17 cellular contexts compared by ENCODE assay signal in genomic region chr19:50512999-50513745, GRCh38. TPM values are rescaled to one million over a fixed set of nuclear protein-coding genes. Genes with fewer than 3 reads are reported as not detected.
DNase-seq lines count a peak whose midpoint lies in the region; ATAC-seq and TF ChIP-seq lines count a peak whose summit lies in the region.
"Had no signal": no experiment of that assay in that cellular context is flagged by ENCODE, and none has a peak within 500 bp of the region (broad histone marks: within the 10 kb centered on the region; RNA-seq: fewer than 3 reads in every experiment).

No MANE protein-coding gene starts in this region.

- H3K4me1 ChIP-seq in lower lobe of right lung, result peaks cover 8% of the 10 kb centered on the region
- H3K4me1 ChIP-seq in spleen, result peaks cover 0 to 20% (median 13%) of the 10 kb centered on the region in 6 donors
- peaks cover 0 to 16% (median 13%) of the 10 kb centered on the region in 4 donors for H3K4me1 ChIP-seq in tibial artery

- H3K9me3 ChIP-seq in lower lobe of right lung (no peaks in the 10 kb centered on the region), spleen (no peaks in the 10 kb centered on the region), tibial artery (no peaks in the 10 kb centered on the region)

- H3K36me3 Mint-ChIP-seq in activated naive CD4-positive, alpha-beta T cell treated with anti-CD3 and anti-CD28 coated beads, Interleukin-2, amount 10 ng/mL, durations not matched to agents 7 days and 5 days, result peaks cover 6% of the 10 kb centered on the region

- no peak for DNase-seq in activated naive CD4-positive, alpha-beta T cell treated with anti-CD3 and anti-CD28 coated beads, Interleukin-2, amount 10 ng/mL, durations not matched to agents 7 days and 5 days
- no peak for DNase-seq in activated naive CD4-positive, alpha-beta T cell treated with anti-CD3 and anti-CD28 coated beads, Interleukin-2, amount 50 U/mL, for 16 hours
- DNase-seq in lower lobe of right lung (peak; percentile 22), spleen (peak; percentile 64), HK-2 (ENCODE audit: unreplicated experiment) (no peak), tibial artery (no peak)
- DNase-seq: activated CD8-positive, alpha-beta memory T cell treated with anti-CD3 and anti-CD28 coated beads for 24 hours; activated gamma-delta T cell; GF-D8; NCI-H2029; NCI-H524 treated with DMSO at 0.1 percent for 48 hours had no signal

- no peak overlapping the region for H3K4me3 ChIP-seq in lower lobe of right lung
- H3K4me3 ChIP-seq in spleen, result no peak overlapping the region
- H3K4me3 ChIP-seq in tibial artery, result no peak overlapping the region

- H3K4me1 Mint-ChIP-seq in activated naive CD4-positive, alpha-beta T cell treated with anti-CD3 and anti-CD28 coated beads, Interleukin-2, amount 10 ng/mL, durations not matched to agents 7 days and 5 days, result peaks cover 25% of the 10 kb centered on the region

- H3K36me3 ChIP-seq in lower lobe of right lung (no peaks in the 10 kb centered on the region), spleen (no peaks in the 10 kb centered on the region), tibial artery (peaks cover 5 to 12% (median 5%) of the 10 kb centered on the region in 3 donors)

- H3K9me3 Mint-ChIP-seq in activated naive CD4-positive, alpha-beta T cell treated with anti-CD3 and anti-CD28 coated beads, Interleukin-2, amount 10 ng/mL, durations not matched to agents 7 days and 5 days, result no peaks in the 10 kb centered on the region

- peak overlapping the region; percentile 100 for H3K27ac ChIP-seq in angular gyrus (ENCODE audit: low read depth, low read length)
- no peak overlapping the region for H3K27ac ChIP-seq in lower lobe of right lung
- H3K27ac ChIP-seq in spleen, result no peak overlapping the region
- H3K27ac ChIP-seq in tibial artery, result peak overlapping the region in 1 of 2 donors; percentile 13

- intact Hi-C loops in lower lobe of right lung (cut with DNase I), result no loop called here
- intact Hi-C loops in spleen (cut with DNase I; ENCODE audit: low total_unique reads), result no loop called here
- intact Hi-C loops in tibial artery (cut with DNase I; ENCODE audit: low total_unique reads), result no loop called here

- peak overlapping the region; percentile 45 for H3K27ac Mint-ChIP-seq in activated naive CD4-positive, alpha-beta T cell treated with anti-CD3 and anti-CD28 coated beads, Interleukin-2, amount 10 ng/mL, durations not matched to agents 7 days and 5 days
- H3K27ac Mint-ChIP-seq: stimulated activated memory B cell treated with anti-CD40 and anti-IgM and Interleukin-4, amounts not matched to agents 10 μg/mL and 1 μg/mL and 100 μg/mL, for 72 hours had no signal

- H3K27me3 Mint-ChIP-seq in activated naive CD4-positive, alpha-beta T cell treated with anti-CD3 and anti-CD28 coated beads, Interleukin-2, amount 10 ng/mL, durations not matched to agents 7 days and 5 days, result peaks cover 48% of the 10 kb centered on the region

- WGBS in spleen, 5 donors, result 70 to 80% (median 72%) methylated on average over 12 of the region's 12 CpGs

- peaks cover 8% of the 10 kb centered on the region for H3K27me3 ChIP-seq in lower lobe of right lung (ENCODE audit: low read depth)
- peaks cover 0 to 46% (median 5%) of the 10 kb centered on the region in 7 donors for H3K27me3 ChIP-seq in spleen (replicated peaks in 1 of 7)
- no peaks in the 10 kb centered on the region for H3K27me3 ChIP-seq in tibial artery

- CTCF ChIA-PET in activated naive CD4-positive, alpha-beta T cell treated with anti-CD3 and anti-CD28 coated beads, Interleukin-2, amount 10 ng/mL, durations not matched to agents 7 days and 5 days (lab: Charles Lee), result no interaction called here

- no peak for TF ChIP-seq POLR2A in spleen (IDR thresholded peaks at IDR 0.05)

- peak overlapping the region; percentile 10 for H3K4me3 Mint-ChIP-seq in activated naive CD4-positive, alpha-beta T cell treated with anti-CD3 and anti-CD28 coated beads, Interleukin-2, amount 10 ng/mL, durations not matched to agents 7 days and 5 days
- H3K4me3 Mint-ChIP-seq: stimulated activated memory B cell treated with anti-CD40 and anti-IgM and Interleukin-4, amounts not matched to agents 10 μg/mL and 1 μg/mL and 100 μg/mL, for 72 hours had no signal

- TF ChIP-seq CTCF in lower lobe of right lung (IDR thresholded peaks at IDR 0.05) (no peak), spleen (IDR thresholded peaks at IDR 0.05 in 8 of 11, conservative IDR thresholded peaks at IDR 0.05 in 3 of 11) (no peak), tibial artery (IDR thresholded peaks at IDR 0.05) (no peak)

- ATAC-seq in lower lobe of right lung (no peak), HG03045 (IDR thresholded peaks at IDR 0.05; ENCODE audit: unreplicated experiment) (no peak)
- ATAC-seq: stimulated activated memory B cell treated with anti-CD40 and anti-IgM and Interleukin-4, amounts not matched to agents 10 μg/mL and 1 μg/mL and 100 μg/mL, for 72 hours had no signal

RNA-seq across cellular contexts. Expression of gene ASPDH, which starts 0.5 kb away (rescaled TPM):
- total RNA-seq in lower lobe of right lung (not detected), spleen (not detected)
- polyA plus RNA-seq in spleen, result not detected
- total RNA-seq: H1, SK-MEL-5, ureter had no signal
- polyA plus RNA-seq: H1 had no signal

RNA-seq across cellular contexts. Expression of gene JOSD2, which starts 2.2 kb away (rescaled TPM):
- 40.4 TPM for total RNA-seq in lower lobe of right lung
- total RNA-seq in spleen, result 10 to 100 TPM; 21.4 to 32.1 (median 29.0) TPM
- 10 to 100 TPM; 39.2 to 54.3 (median 42.4) TPM for polyA plus RNA-seq in spleen

RNA-seq across cellular contexts. Expression of gene GARIN5A, which starts 36.5 kb away (rescaled TPM):
- total RNA-seq in lower lobe of right lung, result 2.2 TPM
- total RNA-seq in spleen, result under 1 TPM in 1 of 7 donors, not detected in 6; 0.61 TPM
- polyA plus RNA-seq in spleen, result 1 to 10 TPM in 1 of 3 donors, under 1 TPM in 2; 0.42 to 1.4 (median 0.48) TPM

RNA-seq across cellular contexts. Expression of gene EMC10, which starts 36.9 kb away (rescaled TPM):
- total RNA-seq in lower lobe of right lung (95.6 TPM), spleen (10 to 100 TPM; 53.0 to 72.6 (median 62.5) TPM)
- 10 to 100 TPM; 31.0 to 61.1 (median 50.5) TPM for polyA plus RNA-seq in spleen

RNA-seq across cellular contexts. Expression of gene LRRC4B, which starts 55.1 kb away (rescaled TPM):
- total RNA-seq in lower lobe of right lung, result 3.9 TPM
- 1 to 10 TPM in 4 of 7 donors, under 1 TPM in 3; 0.20 to 2.3 (median 1.0) TPM for total RNA-seq in spleen
- 1 to 10 TPM in 1 of 3 donors, under 1 TPM in 2; 0.30 to 1.0 (median 0.90) TPM for polyA plus RNA-seq in spleen

Comparison
In these comparisons a context has a peak if more than half of its experiments do, and no peak if none do; other contexts are left out.
1. DNase-seq: peak in lower lobe of right lung (single experiment) and spleen (single experiment); none in activated naive CD4-positive, alpha-beta T cell treated with anti-CD3 and anti-CD28 coated beads, Interleukin-2, amount 10 ng/mL, durations not matched to agents 7 days and 5 days (single experiment), activated naive CD4-positive, alpha-beta T cell treated with anti-CD3 and anti-CD28 coated beads, Interleukin-2, amount 50 U/mL, for 16 hours (single experiment), HK-2 (single experiment) and tibial artery (0 of 2).